11 cellular contexts compared by ENCODE assay signal in the genomic region with DNA sequence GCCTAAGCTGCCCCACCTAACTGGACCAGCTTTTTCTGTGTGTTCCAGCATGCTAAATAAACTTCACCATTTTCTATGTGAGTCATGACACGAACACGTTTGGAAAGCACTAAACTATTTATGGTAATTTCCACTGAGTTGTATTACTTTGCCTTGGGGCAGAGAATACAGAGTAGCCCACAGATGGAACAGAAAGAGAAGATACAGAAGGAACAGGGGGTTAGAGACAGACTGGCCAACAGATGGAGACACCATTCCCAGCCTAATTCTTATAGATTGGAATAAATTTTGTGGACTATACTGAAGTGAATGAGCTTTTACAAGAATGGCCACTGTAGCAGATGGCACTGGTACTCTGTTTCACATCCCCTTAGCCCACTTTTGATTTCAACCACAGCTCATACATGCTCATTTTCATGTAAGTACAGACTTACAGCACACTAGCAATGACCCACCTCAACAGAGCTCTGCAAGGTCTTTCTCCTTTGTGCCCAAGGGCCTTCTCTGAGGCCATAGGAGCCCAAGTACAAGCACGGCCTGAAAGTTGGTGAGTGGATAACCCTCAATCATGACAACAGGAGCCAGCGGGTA. TPM values are rescaled to one million over a fixed set of nuclear protein-coding genes. Genes with fewer than 3 reads are reported as not detected.
A peak's percentile ranks its signal among the peaks of the same experiment; 100 is the strongest.
DNase-seq lines count a peak whose midpoint lies in the region; ATAC-seq and TF ChIP-seq lines count a peak whose summit lies in the region.
"Had no signal": no experiment of that assay in that cellular context is flagged by ENCODE, and none has a peak within 500 bp of the region (broad histone marks: within the 10 kb centered on the region; RNA-seq: fewer than 3 reads in every experiment).

No MANE protein-coding gene starts in this region.

- H3K4me2 ChIP-seq in smooth muscle cell = no peak overlapping the region

- H3K27me3 ChIP-seq in smooth muscle cell (ENCODE audit: low read depth) (no peaks in the 10 kb centered on the region), esophagus squamous epithelium (no peaks in the 10 kb centered on the region)
- H3K27me3 ChIP-seq: body of pancreas had no signal

- H3K4me3 ChIP-seq in smooth muscle cell (no peak overlapping the region), esophagus squamous epithelium (no peak overlapping the region)
- H3K4me3 ChIP-seq: body of pancreas had no signal

- no peak for TF ChIP-seq CTCF in smooth muscle cell (IDR thresholded peaks at IDR 0.05; ENCODE audit: borderline replicate concordance, insufficient read depth, poor library complexity, severe bottlenecking)
- TF ChIP-seq CTCF in esophagus squamous epithelium (IDR thresholded peaks at IDR 0.05) = no peak

- intact Hi-C loops in left colon (cut with DNase I, micrococcal nuclease) = no loop called here
- intact Hi-C loops in esophagus squamous epithelium (cut with DNase I) = no loop called here

- H3K36me3 ChIP-seq in smooth muscle cell (ENCODE audit: low read depth) (no peaks in the 10 kb centered on the region), esophagus squamous epithelium (no peaks in the 10 kb centered on the region)
- H3K36me3 ChIP-seq: neutrophil had no signal

- no peaks in the 10 kb centered on the region for H3K79me2 ChIP-seq in smooth muscle cell (ENCODE audit: low read depth)

- WGBS in smooth muscle cell (ENCODE audit: low lambda C conversion rate) = 54% methylated on average over 4 of the region's 4 CpGs
- WGBS in esophagus squamous epithelium, 2 donors = 46 to 57% methylated on average over 4 of the region's 4 CpGs

- no peak overlapping the region for H3K9ac ChIP-seq in smooth muscle cell (ENCODE audit: low read depth)

- H4K20me1 ChIP-seq in smooth muscle cell (ENCODE audit: low read depth) = no peaks in the 10 kb centered on the region

- H3F3A ChIP-seq in smooth muscle cell (ENCODE audit: low read depth) = no peaks in the 10 kb centered on the region

- peak overlapping the region; percentile 23 for H2AFZ ChIP-seq in smooth muscle cell (ENCODE audit: low read depth)

- H3K9me3 ChIP-seq in smooth muscle cell (replicated peaks; ENCODE audit: low read depth) = no peaks in the 10 kb centered on the region
- H3K9me3 ChIP-seq in esophagus squamous epithelium = no peaks in the 10 kb centered on the region
- H3K9me3 ChIP-seq: body of pancreas, neutrophil had no signal

- no peak for TF ChIP-seq POLR2A in esophagus squamous epithelium (IDR thresholded peaks at IDR 0.05)

- ATAC-seq in GM19043 (IDR thresholded peaks at IDR 0.05; ENCODE audit: low read depth, unreplicated experiment) (peak; percentile 92), HG02870 (IDR thresholded peaks at IDR 0.05; ENCODE audit: unreplicated experiment) (peak; percentile 87), left colon (no peak)
- ATAC-seq: body of pancreas had no signal

- DNase-seq in RPMI7951 (ENCODE audit: low read depth) = peak; percentile 94
- no peak for DNase-seq in smooth muscle cell (lab: John Stamatoyannopoulos, UW; ENCODE audit: unreplicated experiment)
- no peak for DNase-seq in left colon
- DNase-seq in C1 segment of cervical spinal cord (lab: John Stamatoyannopoulos, UW) = no peak
- DNase-seq in esophagus squamous epithelium (lab: John Stamatoyannopoulos, UW) = no peak
- DNase-seq: body of pancreas, NCI-H2227 treated with DMSO at 0.1 percent for 48 hours had no signal

- peaks cover 3% of the 10 kb centered on the region for H3K4me1 ChIP-seq in smooth muscle cell (ENCODE audit: low read depth)
- H3K4me1 ChIP-seq in esophagus squamous epithelium = peaks cover 0 to 13% (median 0%) of the 10 kb centered on the region in 3 donors
- H3K4me1 ChIP-seq: body of pancreas had no signal

- H3K27ac ChIP-seq in smooth muscle cell (ENCODE audit: low read depth) (peak overlapping the region; percentile 17), esophagus squamous epithelium (peak overlapping the region in 1 of 4 donors; percentile 25)
- H3K27ac ChIP-seq: body of pancreas, neutrophil had no signal

RNA-seq across cellular contexts. Expression of a gene that starts 13.1 kb away (rescaled TPM):
- 13.4 and 14.3 TPM in 2 replicates for total RNA-seq in RPMI7951 (2014; rRNA removed; shearing (Covaris generic))
- 3.7 and 4.9 TPM in 2 replicates for total RNA-seq in smooth muscle cell
- polyA plus RNA-seq in smooth muscle cell = 22.1 and 23.9 TPM in 2 replicates
- 10 to 100 TPM; 43.7 to 45.2 TPM for total RNA-seq in left colon
- 10 to 100 TPM in 1 of 4 donors, 1 to 10 TPM in 3; 6.3 to 11.7 (median 8.3) TPM for total RNA-seq in esophagus squamous epithelium

RNA-seq across cellular contexts. Expression of a gene that starts 26.8 kb away (rescaled TPM):
- 1.7 and 1.8 TPM in 2 replicates for total RNA-seq in RPMI7951 (2014; rRNA removed; shearing (Covaris generic))
- total RNA-seq in smooth muscle cell = 1.4 and 1.6 TPM in 2 replicates
- polyA plus RNA-seq in smooth muscle cell = 0.11 and 0.54 TPM in 2 replicates
- total RNA-seq in left colon = 10 to 100 TPM; 22.6 to 27.6 TPM
- 10 to 100 TPM in 2 of 4 donors, 1 to 10 TPM in 2; 5.0 to 12.1 (median 10.0) TPM for total RNA-seq in esophagus squamous epithelium

RNA-seq across cellular contexts. Expression of a gene that starts 38.4 kb away (rescaled TPM):
- total RNA-seq in RPMI7951 (2014; rRNA removed; shearing (Covaris generic)) = 72.6 and 96.8 TPM in 2 replicates
- total RNA-seq in smooth muscle cell = 0.04 TPM in 1 of 2 replicates, not detected in the other
- 0.13 TPM in 1 of 2 replicates, not detected in the other for polyA plus RNA-seq in smooth muscle cell
- total RNA-seq in left colon = not detected
- not detected for total RNA-seq in esophagus squamous epithelium
- polyA plus RNA-seq: urinary bladder had no signal

Comparison
In these comparisons a context has a peak if more than half of its experiments do, and no peak if none do; other contexts are left out.
1. RNA of a gene that starts 38.4 kb away (total RNA-seq): 72.6 to 96.8 TPM in RPMI7951; 0.04 TPM in smooth muscle cell, not detected in left colon and not detected in esophagus squamous epithelium; every median in the first group is over 10 times any median in the second.